ENCODE assay signal across 1 cellular context in genomic region chr15:85010114-85010471, GRCh38.
TF ChIP-seq lines count a peak whose summit lies in the region.

No MANE protein-coding gene starts in this region.

TF ChIP-seq in SK-N-SH, 30 proteins besides CTCF, POLR2A, EP300 and RAD21 (continued from another document):
- no peak for TF ChIP-seq MAX (IDR thresholded peaks at IDR 0.05; ENCODE audit: low read depth)
- TF ChIP-seq POLR2AphosphoS5 (IDR thresholded peaks at IDR 0.05; ENCODE audit: low read depth, low read length) = no peak
- no peak for TF ChIP-seq FOXJ3 (CRISPR knock-in tag; IDR thresholded peaks at IDR 0.05)
- no peak for TF ChIP-seq FOSL2 (IDR thresholded peaks at IDR 0.05; ENCODE audit: borderline replicate concordance, low read depth)
- no peak for TF ChIP-seq PBX3 (IDR thresholded peaks at IDR 0.05)
- TF ChIP-seq TEAD4 (IDR thresholded peaks at IDR 0.05; ENCODE audit: borderline replicate concordance, insufficient read depth) = no peak
TF ChIP-seq in SK-N-SH: peak in this region for 0.
